1 cellular context compared by ENCODE assay signal in the genomic region with DNA sequence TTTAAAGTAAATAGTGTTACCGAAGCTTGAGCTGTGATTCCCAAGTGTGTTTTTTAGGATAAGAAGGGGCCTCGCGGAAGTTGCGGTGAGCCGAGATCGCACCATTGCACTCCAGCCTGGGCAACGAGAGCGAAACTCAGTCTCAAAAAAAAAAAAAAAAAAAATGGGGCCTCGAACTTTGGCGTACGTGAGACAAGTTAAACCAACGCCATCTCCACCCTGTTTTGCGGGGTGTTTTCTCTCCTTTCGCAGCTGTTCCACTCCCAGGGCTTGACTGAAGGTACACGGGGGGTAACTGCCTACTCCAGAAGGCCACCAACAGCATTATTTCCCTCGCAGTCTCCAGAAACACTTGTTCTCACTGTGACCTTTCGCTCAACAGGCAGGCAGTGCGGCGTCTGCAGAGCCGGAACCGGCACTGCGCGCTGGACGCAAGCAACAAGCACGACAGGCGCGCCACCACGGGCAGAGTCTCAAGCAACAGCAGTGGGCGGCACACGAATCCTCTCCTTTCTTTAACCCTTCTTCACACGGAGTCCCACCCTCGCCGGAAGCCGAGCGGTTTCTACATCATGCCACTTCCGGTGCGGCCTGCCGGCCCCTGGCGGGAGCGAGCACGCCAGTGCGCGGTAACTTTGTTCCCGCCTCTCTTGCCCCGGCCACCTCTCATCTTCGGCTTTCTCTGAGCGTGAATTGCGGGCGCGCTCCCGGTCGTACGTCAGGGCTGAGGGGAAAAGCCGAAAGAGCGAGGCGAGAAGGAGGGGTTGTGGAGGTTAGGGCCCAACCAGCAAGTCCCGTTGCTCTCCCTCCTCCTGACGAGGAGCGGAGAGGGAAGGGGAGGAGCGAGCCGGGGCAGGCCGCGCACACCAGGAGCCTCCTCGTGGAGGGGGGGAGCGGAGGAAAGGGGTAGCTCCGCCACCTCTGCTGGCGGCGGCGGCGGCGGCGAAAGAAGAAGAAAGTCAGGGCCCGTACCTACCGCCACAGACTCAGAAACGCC.
A peak's percentile ranks its signal among the peaks of the same experiment; 100 is the strongest.
TF ChIP-seq lines count a peak whose summit lies in the region.

No MANE protein-coding gene starts in this region.

TF ChIP-seq in WTC11, 78 proteins besides CTCF, POLR2A, EP300 and RAD21 (continued from another document):
- TF ChIP-seq, protein P1, sequence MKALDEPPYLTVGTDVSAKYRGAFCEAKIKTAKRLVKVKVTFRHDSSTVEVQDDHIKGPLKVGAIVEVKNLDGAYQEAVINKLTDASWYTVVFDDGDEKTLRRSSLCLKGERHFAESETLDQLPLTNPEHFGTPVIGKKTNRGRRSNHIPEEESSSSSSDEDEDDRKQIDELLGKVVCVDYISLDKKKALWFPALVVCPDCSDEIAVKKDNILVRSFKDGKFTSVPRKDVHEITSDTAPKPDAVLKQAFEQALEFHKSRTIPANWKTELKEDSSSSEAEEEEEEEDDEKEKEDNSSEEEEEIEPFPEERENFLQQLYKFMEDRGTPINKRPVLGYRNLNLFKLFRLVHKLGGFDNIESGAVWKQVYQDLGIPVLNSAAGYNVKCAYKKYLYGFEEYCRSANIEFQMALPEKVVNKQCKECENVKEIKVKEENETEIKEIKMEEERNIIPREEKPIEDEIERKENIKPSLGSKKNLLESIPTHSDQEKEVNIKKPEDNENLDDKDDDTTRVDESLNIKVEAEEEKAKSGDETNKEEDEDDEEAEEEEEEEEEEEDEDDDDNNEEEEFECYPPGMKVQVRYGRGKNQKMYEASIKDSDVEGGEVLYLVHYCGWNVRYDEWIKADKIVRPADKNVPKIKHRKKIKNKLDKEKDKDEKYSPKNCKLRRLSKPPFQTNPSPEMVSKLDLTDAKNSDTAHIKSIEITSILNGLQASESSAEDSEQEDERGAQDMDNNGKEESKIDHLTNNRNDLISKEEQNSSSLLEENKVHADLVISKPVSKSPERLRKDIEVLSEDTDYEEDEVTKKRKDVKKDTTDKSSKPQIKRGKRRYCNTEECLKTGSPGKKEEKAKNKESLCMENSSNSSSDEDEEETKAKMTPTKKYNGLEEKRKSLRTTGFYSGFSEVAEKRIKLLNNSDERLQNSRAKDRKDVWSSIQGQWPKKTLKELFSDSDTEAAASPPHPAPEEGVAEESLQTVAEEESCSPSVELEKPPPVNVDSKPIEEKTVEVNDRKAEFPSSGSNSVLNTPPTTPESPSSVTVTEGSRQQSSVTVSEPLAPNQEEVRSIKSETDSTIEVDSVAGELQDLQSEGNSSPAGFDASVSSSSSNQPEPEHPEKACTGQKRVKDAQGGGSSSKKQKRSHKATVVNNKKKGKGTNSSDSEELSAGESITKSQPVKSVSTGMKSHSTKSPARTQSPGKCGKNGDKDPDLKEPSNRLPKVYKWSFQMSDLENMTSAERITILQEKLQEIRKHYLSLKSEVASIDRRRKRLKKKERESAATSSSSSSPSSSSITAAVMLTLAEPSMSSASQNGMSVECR (CRISPR knock-in tag; IDR thresholded peaks at IDR 0.05; ENCODE audit: borderline replicate concordance): peak; percentile 83; the same call in 1 of the 2 replicates
- TF ChIP-seq, protein P2, sequence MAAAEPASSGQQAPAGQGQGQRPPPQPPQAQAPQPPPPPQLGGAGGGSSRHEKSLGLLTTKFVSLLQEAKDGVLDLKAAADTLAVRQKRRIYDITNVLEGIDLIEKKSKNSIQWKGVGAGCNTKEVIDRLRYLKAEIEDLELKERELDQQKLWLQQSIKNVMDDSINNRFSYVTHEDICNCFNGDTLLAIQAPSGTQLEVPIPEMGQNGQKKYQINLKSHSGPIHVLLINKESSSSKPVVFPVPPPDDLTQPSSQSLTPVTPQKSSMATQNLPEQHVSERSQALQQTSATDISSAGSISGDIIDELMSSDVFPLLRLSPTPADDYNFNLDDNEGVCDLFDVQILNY (CRISPR knock-in tag; IDR thresholded peaks at IDR 0.05): peak; percentile 62; the same call in 1 of the 2 replicates
- TF ChIP-seq, protein P3, sequence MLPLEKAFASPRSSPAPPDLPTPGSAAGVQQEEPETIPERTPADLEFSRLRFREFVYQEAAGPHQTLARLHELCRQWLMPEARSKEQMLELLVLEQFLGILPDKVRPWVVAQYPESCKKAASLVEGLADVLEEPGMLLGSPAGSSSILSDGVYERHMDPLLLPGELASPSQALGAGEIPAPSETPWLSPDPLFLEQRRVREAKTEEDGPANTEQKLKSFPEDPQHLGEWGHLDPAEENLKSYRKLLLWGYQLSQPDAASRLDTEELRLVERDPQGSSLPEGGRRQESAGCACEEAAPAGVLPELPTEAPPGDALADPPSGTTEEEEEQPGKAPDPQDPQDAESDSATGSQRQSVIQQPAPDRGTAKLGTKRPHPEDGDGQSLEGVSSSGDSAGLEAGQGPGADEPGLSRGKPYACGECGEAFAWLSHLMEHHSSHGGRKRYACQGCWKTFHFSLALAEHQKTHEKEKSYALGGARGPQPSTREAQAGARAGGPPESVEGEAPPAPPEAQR (CRISPR knock-in tag; IDR thresholded peaks at IDR 0.05): no peak
- 0 out of 2 replicates have a peak, but pooled peaks have one; percentile 28 for TF ChIP-seq ZNF416 (CRISPR knock-in tag; IDR thresholded peaks at IDR 0.05)
- 0 out of 2 replicates have a peak, but pooled peaks have one; percentile 39 for TF ChIP-seq TP53 (CRISPR knock-in tag; IDR thresholded peaks at IDR 0.05)
- TF ChIP-seq, protein P4, sequence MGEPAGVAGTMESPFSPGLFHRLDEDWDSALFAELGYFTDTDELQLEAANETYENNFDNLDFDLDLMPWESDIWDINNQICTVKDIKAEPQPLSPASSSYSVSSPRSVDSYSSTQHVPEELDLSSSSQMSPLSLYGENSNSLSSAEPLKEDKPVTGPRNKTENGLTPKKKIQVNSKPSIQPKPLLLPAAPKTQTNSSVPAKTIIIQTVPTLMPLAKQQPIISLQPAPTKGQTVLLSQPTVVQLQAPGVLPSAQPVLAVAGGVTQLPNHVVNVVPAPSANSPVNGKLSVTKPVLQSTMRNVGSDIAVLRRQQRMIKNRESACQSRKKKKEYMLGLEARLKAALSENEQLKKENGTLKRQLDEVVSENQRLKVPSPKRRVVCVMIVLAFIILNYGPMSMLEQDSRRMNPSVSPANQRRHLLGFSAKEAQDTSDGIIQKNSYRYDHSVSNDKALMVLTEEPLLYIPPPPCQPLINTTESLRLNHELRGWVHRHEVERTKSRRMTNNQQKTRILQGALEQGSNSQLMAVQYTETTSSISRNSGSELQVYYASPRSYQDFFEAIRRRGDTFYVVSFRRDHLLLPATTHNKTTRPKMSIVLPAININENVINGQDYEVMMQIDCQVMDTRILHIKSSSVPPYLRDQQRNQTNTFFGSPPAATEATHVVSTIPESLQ (CRISPR knock-in tag; IDR thresholded peaks at IDR 0.05): no peak
- TF ChIP-seq NFE2L1 (CRISPR knock-in tag; IDR thresholded peaks at IDR 0.05): no peak
- TF ChIP-seq, protein P5, sequence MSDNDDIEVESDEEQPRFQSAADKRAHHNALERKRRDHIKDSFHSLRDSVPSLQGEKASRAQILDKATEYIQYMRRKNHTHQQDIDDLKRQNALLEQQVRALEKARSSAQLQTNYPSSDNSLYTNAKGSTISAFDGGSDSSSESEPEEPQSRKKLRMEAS (CRISPR knock-in tag; IDR thresholded peaks at IDR 0.05): peak; percentile 83
